ENCODE assay signal across 22 cellular contexts in the genomic region with DNA sequence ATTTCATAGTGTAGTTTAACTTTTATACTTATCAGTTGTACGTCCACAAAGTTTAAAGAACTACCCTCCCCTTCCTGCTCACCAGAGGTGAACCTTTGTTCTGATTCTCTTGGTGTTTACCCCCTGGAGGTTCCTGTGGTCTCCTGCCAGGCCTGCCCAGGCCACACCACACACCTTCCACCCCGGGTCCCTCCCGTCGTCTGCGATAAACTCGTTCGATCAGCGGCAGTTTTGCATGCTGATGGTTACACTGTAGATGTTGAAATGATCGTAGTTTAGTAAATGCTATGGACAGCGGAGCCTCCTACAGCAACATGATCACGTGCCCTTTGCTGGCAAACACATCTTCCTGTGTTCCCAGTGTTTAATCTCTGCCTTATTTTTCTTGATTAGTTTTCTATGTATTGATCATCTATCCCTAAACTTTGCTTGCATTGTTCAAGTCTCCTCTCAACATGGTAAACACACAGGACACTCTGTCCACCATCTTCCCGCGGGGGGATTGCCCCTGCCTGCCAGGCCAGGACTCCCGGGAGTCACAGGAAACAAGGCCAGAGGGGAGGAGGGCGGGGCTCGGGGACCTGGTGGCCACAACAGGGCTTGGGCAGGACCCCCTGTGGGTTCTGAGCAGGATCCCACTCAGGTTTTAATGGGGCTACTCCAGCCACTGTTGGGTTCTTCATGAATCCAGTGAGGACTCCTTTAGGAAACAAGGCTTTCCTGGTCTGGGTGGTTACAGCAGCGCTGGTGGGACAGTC.
"Had no signal": no experiment of that assay in that cellular context is flagged by ENCODE, and none has a peak within 500 bp of the region (broad histone marks: within the 10 kb centered on the region; RNA-seq: fewer than 3 reads in every experiment).

No MANE protein-coding gene starts in this region.

- ATAC-seq: activated CD8-positive, alpha-beta T cell treated with anti-CD3 and anti-CD28 coated beads, Interleukin-2, amount 10 ng/mL, durations not matched to agents 7 days and 5 days; body of pancreas; naive thymus-derived CD8-positive, alpha-beta T cell; right cardiac atrium had no signal

- H3K4me3 ChIP-seq: body of pancreas, colonic mucosa, esophagus muscularis mucosa, left ventricle myocardium inferior, prostate gland, upper lobe of left lung had no signal

- FAIRE-seq: small intestine had no signal

- H3K27ac Mint-ChIP-seq: activated CD8-positive, alpha-beta T cell treated with anti-CD3 and anti-CD28 coated beads, Interleukin-2, amount 10 ng/mL, durations not matched to agents 7 days and 5 days; activated naive CD8-positive, alpha-beta T cell had no signal

- H3K27me3 ChIP-seq: colonic mucosa had no signal

- H3K27ac ChIP-seq: colonic mucosa, esophagus muscularis mucosa, left ventricle myocardium inferior, prostate gland, upper lobe of left lung had no signal

- H3K36me3 Mint-ChIP-seq: activated naive CD8-positive, alpha-beta T cell; naive thymus-derived CD8-positive, alpha-beta T cell had no signal

- H3K9me3 Mint-ChIP-seq: naive thymus-derived CD8-positive, alpha-beta T cell had no signal

- DNase-seq: activated CD4-positive, alpha-beta T cell treated with anti-CD3 and anti-CD28 coated beads for 4 hours; activated CD8-positive, alpha-beta memory T cell treated with anti-CD3 and anti-CD28 coated beads, Interleukin-2, amount 50 U/mL, for 4 hours; activated CD8-positive, alpha-beta T cell treated with anti-CD3 and anti-CD28 coated beads, Interleukin-2, amount 10 ng/mL, durations not matched to agents 7 days and 5 days; activated effector memory CD4-positive, alpha-beta T cell treated with anti-CD3 and anti-CD28 coated beads, Interleukin-2, amount 50 U/mL, for 16 hours; activated T-cell treated with anti-CD3 and anti-CD28 coated beads, Interleukin-2, amount 50 U/mL, for 48 hours; amygdala; body of pancreas; caudate nucleus; colonic mucosa; effector CD4-positive, alpha-beta T cell; hypothalamus; left ventricle myocardium inferior; naive thymus-derived CD8-positive, alpha-beta T cell; occipital lobe; small intestine; stimulated activated CD4-positive, alpha-beta T cell treated with anti-CD3 and anti-CD28 coated beads, Interleukin-4, amount 100 ng/mL, for 24 hours; stimulated activated naive CD4-positive, alpha-beta T cell treated with Interleukin-2 at 50 U/mL for 16 hours; upper lobe of left lung had no signal

- H3K9me3 ChIP-seq: body of pancreas, colonic mucosa, esophagus muscularis mucosa, left ventricle myocardium inferior, prostate gland, upper lobe of left lung had no signal

- H3K4me3 Mint-ChIP-seq: activated CD8-positive, alpha-beta T cell treated with anti-CD3 and anti-CD28 coated beads, Interleukin-2, amount 10 ng/mL, durations not matched to agents 7 days and 5 days; activated naive CD8-positive, alpha-beta T cell had no signal

- H3K36me3 ChIP-seq: colonic mucosa, esophagus muscularis mucosa, left ventricle myocardium inferior, prostate gland, upper lobe of left lung had no signal
